Comparison of ENCODE assay signal across 8 cellular contexts in the genomic region with DNA sequence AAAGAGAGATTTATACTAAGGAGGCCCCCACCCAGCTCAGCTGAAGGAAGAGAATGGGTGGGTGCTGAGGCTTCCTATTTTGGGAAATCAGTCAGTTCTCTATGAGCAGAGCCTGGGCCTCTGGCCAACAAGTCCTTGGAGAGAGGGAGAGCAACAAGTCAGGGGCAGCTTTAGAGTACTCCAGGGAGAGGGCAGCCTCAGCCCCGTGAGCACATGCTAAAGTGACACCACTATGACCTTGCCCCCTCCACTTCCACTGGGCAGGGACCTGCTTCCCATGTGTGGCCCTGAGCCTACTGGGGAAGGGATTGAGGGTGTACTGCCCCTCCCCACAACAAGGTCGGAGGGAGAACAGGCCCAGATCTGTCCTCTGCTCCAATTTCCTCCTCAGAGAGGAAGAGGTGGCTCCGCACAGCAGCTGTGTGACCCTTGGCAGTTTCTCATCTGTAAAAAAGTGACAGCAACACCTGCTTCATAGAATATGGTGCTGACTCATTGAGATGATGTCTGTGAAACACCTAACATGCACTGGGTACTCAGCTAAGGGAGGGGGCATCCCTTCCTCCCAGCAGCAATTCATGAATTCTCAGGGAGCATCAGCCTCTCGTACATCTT.
DNase-seq lines count a peak whose midpoint lies in the region; ATAC-seq and TF ChIP-seq lines count a peak whose summit lies in the region.

No MANE protein-coding gene starts in this region.

- H4K20me1 ChIP-seq in BLaER1 (no peaks in the 10 kb centered on the region), IMR-90 (ENCODE audit: insufficient read depth, low read length) (peaks cover 3% of the 10 kb centered on the region; the same call in 1 of the 2 replicates)

- H3K27me3 ChIP-seq in BLaER1: no peaks in the 10 kb centered on the region
- H3K27me3 ChIP-seq in IMR-90 (ENCODE audit: control insufficient read depth, insufficient read depth, low read length): no peaks in the 10 kb centered on the region
- no peaks in the 10 kb centered on the region for H3K27me3 ChIP-seq in esophagus squamous epithelium
- H3K27me3 ChIP-seq in thyroid gland: no peaks in the 10 kb centered on the region

- peak overlapping the region; percentile 58 for H2AK9ac ChIP-seq in IMR-90 (replicated peaks; ENCODE audit: low read depth, low read length, poor library complexity)

- ATAC-seq in GM19351 (IDR thresholded peaks at IDR 0.05; ENCODE audit: unreplicated experiment) (peak; percentile 61), IMR-90 (ENCODE audit: low read depth) (no peak)

- intact Hi-C loops in IMR-90 (cut with micrococcal nuclease): no loop called here
- intact Hi-C loops in esophagus squamous epithelium (cut with DNase I): no loop called here
- intact Hi-C loops in thyroid gland (cut with DNase I): no loop called here

- in situ Hi-C loops in IMR-90 (cut with MboI; ENCODE audit: low sequenced_read_pairs): no loop called here

- H3K23ac ChIP-seq in IMR-90 (ENCODE audit: low read depth, low read length): no peak overlapping the region

- H3K79me1 ChIP-seq in IMR-90 (ENCODE audit: low read depth in 1 of 2, low read length in 2 of 2): peaks cover 16 to 53% of the 10 kb centered on the region in 2 experiments

- H3K36me3 ChIP-seq in BLaER1 (no peaks in the 10 kb centered on the region), IMR-90 (ENCODE audit: control insufficient read depth, insufficient read depth, low read length) (no peaks in the 10 kb centered on the region), esophagus squamous epithelium (no peaks in the 10 kb centered on the region), thyroid gland (no peaks in the 10 kb centered on the region)

- H3K9me3 ChIP-seq in BLaER1 (no peaks in the 10 kb centered on the region), IMR-90 (ENCODE audit: control insufficient read depth, insufficient read depth, low read length) (no peaks in the 10 kb centered on the region), esophagus squamous epithelium (no peaks in the 10 kb centered on the region), thyroid gland (no peaks in the 10 kb centered on the region)

- H2AFZ ChIP-seq in IMR-90 (replicated peaks; ENCODE audit: low read length, poor library complexity): no peak overlapping the region

- WGBS in IMR-90 (ENCODE audit: extremely low coverage in 2 of 2, insufficient read length in 1 of 2), 2 experiments: 90% methylated on average over 2 of the region's 4 CpGs; no CpG with 5 or more reads in 1 of the 2 experiments
- 34 to 47% methylated on average over 2 to 3 of the region's 4 CpGs for WGBS in esophagus squamous epithelium, 2 donors
- 54 to 67% methylated on average over 4 of the region's 4 CpGs for WGBS in thyroid gland, 2 donors

- peak overlapping the region; percentile 34; the same call in 1 of the 2 replicates for H3K4ac ChIP-seq in IMR-90 (ENCODE audit: low read depth, low read length)

- H2AK5ac ChIP-seq in IMR-90 (ENCODE audit: low read depth, low read length): peak overlapping the region; percentile 92

- dilution Hi-C loops in IMR-90 (cut with HindIII; ENCODE audit: low sequenced_read_pairs, unreplicated experiment): loop anchor here (25.0 kb wide), 1 partner anchor 147 kb away; no protein-coding TSS in a partner anchor

- H2BK20ac ChIP-seq in IMR-90 (ENCODE audit: low read depth, low read length): peak overlapping the region; percentile 17; the same call in 1 of the 2 replicates

- POLR2A ChIA-PET in IMR-90 (lab: Charles Lee; ENCODE audit: unreplicated experiment): no interaction called here

- no peak for TF ChIP-seq POLR2A in IMR-90 (IDR thresholded peaks at IDR 0.05; ENCODE audit: low read depth, low read length)
- no peak for TF ChIP-seq POLR2A in esophagus squamous epithelium (IDR thresholded peaks at IDR 0.05)
- TF ChIP-seq POLR2A in thyroid gland (IDR thresholded peaks at IDR 0.05): no peak

- CTCF ChIA-PET in IMR-90 (lab: Yijun Ruan, JAX): interaction anchor here (0.7 to 1.1 kb wide), 2 partner anchors 111 to 260 kb away, joined by 3 read pairs; no protein-coding TSS in a partner anchor

- no peak overlapping the region for H4K8ac ChIP-seq in IMR-90 (ENCODE audit: low read depth in 2 of 2, low read length in 2 of 2)

- H3K14ac ChIP-seq in IMR-90 (replicated peaks; ENCODE audit: low read depth, low read length): peak overlapping the region; percentile 38

- H3K9ac ChIP-seq in BLaER1 (no peak overlapping the region; the same call in 1 of the 2 replicates), IMR-90 (ENCODE audit: low read depth, low read length) (no peak overlapping the region)

- 0 out of 2 replicates have a peak overlapping the region, but pooled peaks have one; percentile 1 for H4K5ac ChIP-seq in IMR-90 (ENCODE audit: low read depth, low read length)

- H3K4me3 ChIP-seq in BLaER1: no peak overlapping the region
- no peak overlapping the region for H3K4me3 ChIP-seq in IMR-90 (ENCODE audit: insufficient read depth, low read depth, low read length)
- no peak overlapping the region for H3K4me3 ChIP-seq in esophagus squamous epithelium
- no peak overlapping the region for H3K4me3 ChIP-seq in thyroid gland (replicated peaks in 1 of 3)

- DNase-seq in IMR-90 (no peak), esophagus squamous epithelium (lab: John Stamatoyannopoulos, UW) (no peak), thyroid gland (peak; percentile 66 to 76), iPS-NIHi7 (ENCODE audit: extremely low spot score) (no peak), NCI-H345 treated with DMSO at 0.1 percent for 48 hours (lab: John Stamatoyannopoulos, UW; ENCODE audit: unreplicated experiment) (no peak), HT-29 (ENCODE audit: low spot score) (no peak)

- H3K4me1 ChIP-seq in BLaER1 (peaks cover 44% of the 10 kb centered on the region), IMR-90 (ENCODE audit: control insufficient read depth, insufficient read depth, low read length) (peaks cover 53% of the 10 kb centered on the region), esophagus squamous epithelium (peaks cover 40 to 99% (median 72%) of the 10 kb centered on the region in 3 donors), thyroid gland (peaks cover 37 to 61% of the 10 kb centered on the region in 2 donors)

- H3K27ac ChIP-seq in BLaER1 (peak overlapping the region; percentile 57; the same call in 1 of the 2 replicates), IMR-90 (ENCODE audit: insufficient read depth, low read length) (no peak overlapping the region), esophagus squamous epithelium (peak overlapping the region; percentile 57 to 91 (median 83)), thyroid gland (peak overlapping the region in 1 of 3 donors; percentile 11)

- peak overlapping the region; percentile 72 for H3K4me2 ChIP-seq in BLaER1
- H3K4me2 ChIP-seq in IMR-90 (ENCODE audit: low read depth, low read length): no peak overlapping the region

- peaks cover 51% of the 10 kb centered on the region for H3K9me1 ChIP-seq in IMR-90 (ENCODE audit: insufficient read depth, low read length)

- H4K91ac ChIP-seq in IMR-90 (ENCODE audit: insufficient read depth, low read depth, low read length): 0 out of 2 replicates have a peak overlapping the region, but pooled peaks have one; percentile 9

- peak overlapping the region; percentile 38; the same call in 1 of the 3 replicates for H2BK15ac ChIP-seq in IMR-90 (ENCODE audit: low read depth, low read length)

- H2BK120ac ChIP-seq in IMR-90 (ENCODE audit: low read depth, low read length): peak overlapping the region; percentile 69

- H3K56ac ChIP-seq in IMR-90 (ENCODE audit: extremely low read depth, insufficient read depth, low read length): no peak overlapping the region

- H2BK5ac ChIP-seq in IMR-90 (ENCODE audit: low read depth, low read length, poor library complexity, severe bottlenecking): no peak overlapping the region

- H3K18ac ChIP-seq in IMR-90 (ENCODE audit: low read depth, low read length): peak overlapping the region; percentile 3; the same call in 1 of the 2 replicates

- no peak for TF ChIP-seq RAD21 in IMR-90 (IDR thresholded peaks at IDR 0.05; ENCODE audit: low read length)

- TF ChIP-seq CTCF in IMR-90 (conservative IDR thresholded peaks at IDR 0.05; ENCODE audit: low read depth, low read length): no peak
- no peak for TF ChIP-seq CTCF in esophagus squamous epithelium (IDR thresholded peaks at IDR 0.05)
- TF ChIP-seq CTCF in thyroid gland (IDR thresholded peaks at IDR 0.05): no peak

- BruUV-seq in IMR-90 (replicated peaks; lab: Mats Ljungman, UMichigan): no TSS peak

TF ChIP-seq in IMR-90, 13 proteins besides CTCF, POLR2A, EP300 and RAD21:
- TF ChIP-seq, protein P1, sequence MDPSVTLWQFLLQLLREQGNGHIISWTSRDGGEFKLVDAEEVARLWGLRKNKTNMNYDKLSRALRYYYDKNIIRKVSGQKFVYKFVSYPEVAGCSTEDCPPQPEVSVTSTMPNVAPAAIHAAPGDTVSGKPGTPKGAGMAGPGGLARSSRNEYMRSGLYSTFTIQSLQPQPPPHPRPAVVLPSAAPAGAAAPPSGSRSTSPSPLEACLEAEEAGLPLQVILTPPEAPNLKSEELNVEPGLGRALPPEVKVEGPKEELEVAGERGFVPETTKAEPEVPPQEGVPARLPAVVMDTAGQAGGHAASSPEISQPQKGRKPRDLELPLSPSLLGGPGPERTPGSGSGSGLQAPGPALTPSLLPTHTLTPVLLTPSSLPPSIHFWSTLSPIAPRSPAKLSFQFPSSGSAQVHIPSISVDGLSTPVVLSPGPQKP (IDR thresholded peaks at IDR 0.05; ENCODE audit: borderline replicate concordance, low read depth, low read length): no peak
- TF ChIP-seq MXI1 (IDR thresholded peaks at IDR 0.05; ENCODE audit: borderline replicate concordance, low read depth, low read length) (no peak), NFE2L2 (IDR thresholded peaks at IDR 0.05; ENCODE audit: low read depth, low read length) (no peak), FOS (IDR thresholded peaks at IDR 0.05; ENCODE audit: low read depth, low read length) (no peak), MAZ (IDR thresholded peaks at IDR 0.05; ENCODE audit: borderline replicate concordance, low read depth, low read length) (no peak), SMC3 (IDR thresholded peaks at IDR 0.05; ENCODE audit: low read depth, low read length) (no peak), MAFK (IDR thresholded peaks at IDR 0.05; ENCODE audit: low read depth, low read length) (no peak), BHLHE40 (IDR thresholded peaks at IDR 0.05; ENCODE audit: low read depth, low read length) (no peak)
- TF ChIP-seq, protein P2, sequence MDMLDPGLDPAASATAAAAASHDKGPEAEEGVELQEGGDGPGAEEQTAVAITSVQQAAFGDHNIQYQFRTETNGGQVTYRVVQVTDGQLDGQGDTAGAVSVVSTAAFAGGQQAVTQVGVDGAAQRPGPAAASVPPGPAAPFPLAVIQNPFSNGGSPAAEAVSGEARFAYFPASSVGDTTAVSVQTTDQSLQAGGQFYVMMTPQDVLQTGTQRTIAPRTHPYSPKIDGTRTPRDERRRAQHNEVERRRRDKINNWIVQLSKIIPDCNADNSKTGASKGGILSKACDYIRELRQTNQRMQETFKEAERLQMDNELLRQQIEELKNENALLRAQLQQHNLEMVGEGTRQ (IDR thresholded peaks at IDR 0.05; ENCODE audit: low read depth, low read length): no peak

Comparison
In these comparisons a context has a peak if more than half of its experiments do, and no peak if none do; other contexts are left out.
1. DNase-seq: peak in thyroid gland (2 of 2); none in IMR-90 (single experiment), esophagus squamous epithelium (single experiment), iPS-NIHi7 (single experiment), NCI-H345 treated with DMSO at 0.1 percent for 48 hours (single experiment) and HT-29 (single experiment).